Comparison of ENCODE assay signal across 10 cellular contexts in the genomic region with DNA sequence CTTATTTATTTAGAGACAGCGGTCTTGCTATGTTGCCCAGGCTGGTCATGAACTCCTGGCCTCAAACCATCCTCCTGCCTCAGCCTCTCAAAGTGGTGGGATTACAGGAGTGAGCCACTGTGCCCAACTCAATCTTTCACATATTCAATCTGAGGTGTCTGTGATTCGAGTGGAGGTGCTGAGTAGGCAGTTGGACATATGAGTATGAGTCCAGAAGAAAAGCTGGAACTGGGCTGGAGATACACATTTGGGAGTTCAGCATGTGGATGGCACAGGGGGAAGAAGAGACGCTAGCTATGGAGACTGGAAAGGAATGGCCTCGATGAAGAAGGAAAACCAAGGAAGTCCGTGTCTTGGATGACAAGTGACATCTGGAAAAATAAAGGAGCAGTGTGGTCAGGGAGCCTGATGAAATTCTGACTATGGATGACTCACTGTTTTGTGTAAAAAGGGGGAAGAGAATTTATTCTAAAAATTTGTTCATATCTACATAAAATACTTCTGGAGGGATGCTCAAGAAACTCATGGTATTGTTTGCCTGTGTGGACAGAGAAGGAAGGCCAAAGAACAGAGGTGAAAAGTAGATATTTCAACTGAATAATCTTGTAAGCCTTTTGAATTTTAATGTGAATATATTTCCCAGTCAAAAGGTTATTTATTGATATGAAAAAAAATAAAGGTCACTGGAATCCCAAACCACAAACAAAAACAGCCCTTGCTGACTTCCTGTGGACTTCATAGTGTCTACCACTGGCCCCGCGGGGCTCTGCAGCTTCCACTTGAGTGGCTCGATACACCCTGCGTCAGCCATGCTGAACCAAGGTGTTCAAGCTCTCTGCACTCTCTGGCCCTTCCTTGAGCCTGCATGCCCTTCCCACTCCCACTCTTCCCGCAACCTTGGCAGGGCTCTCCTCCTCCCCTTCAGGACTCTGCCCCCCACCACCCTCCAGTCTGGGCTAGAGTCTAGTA. TPM values are rescaled to one million over a fixed set of nuclear protein-coding genes. Genes with fewer than 3 reads are reported as not detected.
DNase-seq lines count a peak whose midpoint lies in the region; ATAC-seq and TF ChIP-seq lines count a peak whose summit lies in the region.
"Had no signal": no experiment of that assay in that cellular context is flagged by ENCODE, and none has a peak within 500 bp of the region (broad histone marks: within the 10 kb centered on the region; RNA-seq: fewer than 3 reads in every experiment).

No MANE protein-coding gene starts in this region.

- no peaks in the 10 kb centered on the region for H3K9me3 Mint-ChIP-seq in activated naive CD4-positive, alpha-beta T cell treated with anti-CD3 and anti-CD28 coated beads for 36 hours
- H3K9me3 Mint-ChIP-seq in stimulated activated naive CD8-positive, alpha-beta T cell treated with anti-CD3 and anti-CD28 coated beads, Interleukin-15, amount 100 ng/mL, for 72 hours, result no peaks in the 10 kb centered on the region

- H3K4me1 Mint-ChIP-seq in activated naive CD4-positive, alpha-beta T cell treated with anti-CD3 and anti-CD28 coated beads for 36 hours (ENCODE audit: low read depth), result peaks cover 50% of the 10 kb centered on the region
- H3K4me1 Mint-ChIP-seq in stimulated activated naive CD8-positive, alpha-beta T cell treated with anti-CD3 and anti-CD28 coated beads, Interleukin-15, amount 100 ng/mL, for 72 hours, result peaks cover 58% of the 10 kb centered on the region

- no peaks in the 10 kb centered on the region for H3K36me3 Mint-ChIP-seq in activated naive CD4-positive, alpha-beta T cell treated with anti-CD3 and anti-CD28 coated beads for 36 hours (ENCODE audit: low read depth)

- H3K4me3 ChIP-seq in fibroblast of mammary gland (ENCODE audit: control insufficient read depth, low read depth, low read length), result no peak overlapping the region

- intact Hi-C loops in activated naive CD4-positive, alpha-beta T cell treated with anti-CD3 and anti-CD28 coated beads for 36 hours (cut with micrococcal nuclease), result no loop called here

- no peak for ATAC-seq in stimulated activated naive CD8-positive, alpha-beta T cell treated with anti-CD3 and anti-CD28 coated beads, Interleukin-15, amount 100 ng/mL, for 72 hours
- ATAC-seq in GM19035 (IDR thresholded peaks at IDR 0.05; ENCODE audit: unreplicated experiment), result no peak

- no peak overlapping the region for H3K4me3 Mint-ChIP-seq in activated naive CD4-positive, alpha-beta T cell treated with anti-CD3 and anti-CD28 coated beads for 36 hours
- H3K4me3 Mint-ChIP-seq in stimulated activated naive CD8-positive, alpha-beta T cell treated with anti-CD3 and anti-CD28 coated beads, Interleukin-15, amount 100 ng/mL, for 72 hours, result peak overlapping the region in 1 of 2 donors; percentile 17

- no peaks in the 10 kb centered on the region for H3K27me3 Mint-ChIP-seq in activated naive CD4-positive, alpha-beta T cell treated with anti-CD3 and anti-CD28 coated beads for 36 hours (ENCODE audit: low read depth)
- no peaks in the 10 kb centered on the region for H3K27me3 Mint-ChIP-seq in stimulated activated naive CD8-positive, alpha-beta T cell treated with anti-CD3 and anti-CD28 coated beads, Interleukin-15, amount 100 ng/mL, for 72 hours

- CTCF ChIA-PET in activated naive CD4-positive, alpha-beta T cell treated with anti-CD3 and anti-CD28 coated beads for 36 hours (lab: Charles Lee), result interaction anchor here (0.6 kb wide), 1 partner anchor 308 kb away, joined by 3 read pairs; no protein-coding TSS in a partner anchor

- DNase-seq in activated naive CD4-positive, alpha-beta T cell treated with anti-CD3 and anti-CD28 coated beads for 36 hours, result no peak
- no peak for DNase-seq in activated naive CD4-positive, alpha-beta T cell treated with anti-CD3 and anti-CD28 coated beads, Interleukin-2, amount 50 U/mL, for 16 hours
- DNase-seq in RPMI7951 (ENCODE audit: low read depth) (peak; percentile 60), fibroblast of mammary gland (ENCODE audit: low read depth) (peak; percentile 83), NCI-H2081 (lab: John Stamatoyannopoulos, UW) (no peak), KG1 (lab: John Stamatoyannopoulos, UW) (no peak)
- DNase-seq in stimulated activated naive CD8-positive, alpha-beta T cell treated with anti-CD3 and anti-CD28 coated beads, Interleukin-15, amount 100 ng/mL, for 72 hours, result no peak
- DNase-seq: activated CD4-positive, alpha-beta T cell treated with anti-CD3 and anti-CD28 coated beads, Interleukin-2, amount 50 U/mL, for 48 hours; NK-92 treated with Interleukin-12 subunit alpha and Interleukin-12 subunit beta, amount 100 ng/mL, for 24 hours had no signal

- H3K27ac Mint-ChIP-seq in activated naive CD4-positive, alpha-beta T cell treated with anti-CD3 and anti-CD28 coated beads for 36 hours, result peak overlapping the region; percentile 38
- H3K27ac Mint-ChIP-seq in stimulated activated naive CD8-positive, alpha-beta T cell treated with anti-CD3 and anti-CD28 coated beads, Interleukin-15, amount 100 ng/mL, for 72 hours, result peak overlapping the region; percentile 83 to 85

- TF ChIP-seq CTCF in fibroblast of mammary gland (conservative IDR thresholded peaks at IDR 0.05; ENCODE audit: control insufficient read depth, insufficient read depth, low read depth, low read length), result no peak

RNA-seq across cellular contexts. Expression of gene LTA4H, which starts 8.9 kb away (rescaled TPM):
- 100 to 1,000 TPM; 125 TPM for total RNA-seq in activated naive CD4-positive, alpha-beta T cell treated with anti-CD3 and anti-CD28 coated beads for 36 hours
- 43.3 and 49.9 TPM in 2 replicates for total RNA-seq in RPMI7951 (2014; rRNA removed; shearing (Covaris generic))

RNA-seq across cellular contexts. Expression of gene HAL, which starts 48.2 kb away (rescaled TPM):
- total RNA-seq in activated naive CD4-positive, alpha-beta T cell treated with anti-CD3 and anti-CD28 coated beads for 36 hours, result under 1 TPM; 0.31 to 0.32 TPM
- not detected in 2 replicates for total RNA-seq in RPMI7951 (2014; rRNA removed; shearing (Covaris generic))

Comparison
In these comparisons a context has a peak if more than half of its experiments do, and no peak if none do; other contexts are left out.
1. DNase-seq: peak in RPMI7951 (single experiment) and fibroblast of mammary gland (single experiment); none in activated naive CD4-positive, alpha-beta T cell treated with anti-CD3 and anti-CD28 coated beads for 36 hours (single experiment), activated naive CD4-positive, alpha-beta T cell treated with anti-CD3 and anti-CD28 coated beads, Interleukin-2, amount 50 U/mL, for 16 hours (single experiment), stimulated activated naive CD8-positive, alpha-beta T cell treated with anti-CD3 and anti-CD28 coated beads, Interleukin-15, amount 100 ng/mL, for 72 hours (0 of 2), NCI-H2081 (0 of 2) and KG1 (single experiment).